8 cellular contexts compared by ENCODE assay signal in genomic region chr3:156816794-156817741, GRCh38. TPM values are rescaled to one million over a fixed set of nuclear protein-coding genes. Genes with fewer than 3 reads are reported as not detected.
DNase-seq lines count a peak whose midpoint lies in the region; ATAC-seq and TF ChIP-seq lines count a peak whose summit lies in the region.

No MANE protein-coding gene starts in this region.

- H3K4me3 ChIP-seq in WERI-Rb-1 (ENCODE audit: low read depth, low read length) (peak overlapping the region; percentile 85), spleen (peak overlapping the region; percentile 29 to 84 (median 64))

- H3K27ac ChIP-seq in WERI-Rb-1 (peak overlapping the region; percentile 51), spleen (peak overlapping the region; percentile 72 to 89 (median 81))

- peaks cover 7 to 38% (median 27%) of the 10 kb centered on the region in 6 donors for H3K4me1 ChIP-seq in spleen

- peak; percentile 70 for ATAC-seq in HG02840 (IDR thresholded peaks at IDR 0.05; ENCODE audit: low FRiP score, unreplicated experiment)

- H3K27me3 ChIP-seq in WERI-Rb-1 (ENCODE audit: insufficient read depth, low read depth, severe bottlenecking) (no peaks in the 10 kb centered on the region), spleen (replicated peaks in 1 of 7) (no peaks in the 10 kb centered on the region)

- no peaks in the 10 kb centered on the region for H3K9me3 ChIP-seq in WERI-Rb-1 (ENCODE audit: severe bottlenecking)
- no peaks in the 10 kb centered on the region for H3K9me3 ChIP-seq in spleen

- in situ Hi-C loops in T47D (cut with HindIII; ENCODE audit: low pct_unique_long_range_greater_than_20kb, low sequenced_read_pairs): no loop called here

- no peaks in the 10 kb centered on the region for H3K36me3 ChIP-seq in WERI-Rb-1
- H3K36me3 ChIP-seq in spleen: no peaks in the 10 kb centered on the region

- WGBS in spleen, 5 donors: 1 to 3% (median 1%) methylated on average over 22 to 72 of the region's 72 CpGs

- TF ChIP-seq CTCF in WERI-Rb-1 (IDR thresholded peaks at IDR 0.05; ENCODE audit: low read depth, low read length) (no peak), spleen (IDR thresholded peaks at IDR 0.05 in 8 of 11, conservative IDR thresholded peaks at IDR 0.05 in 3 of 11) (peak in 3 of 11 experiments; percentile 11 to 13 (median 11))

- peak in 1 of 3 donors; percentile 33 for TF ChIP-seq POLR2A in spleen (IDR thresholded peaks at IDR 0.05)

- intact Hi-C loops in spleen (cut with DNase I; ENCODE audit: low total_unique reads): loop anchor here (10.0 kb wide), 2 partner anchors 142 to 248 kb away; partner anchors contain the start of gene TIPARP

- DNase-seq in NCI-H1436 (lab: John Stamatoyannopoulos, UW) (peak; percentile 51), NCI-H1436 treated with DMSO at 0.1 percent for 48 hours (lab: John Stamatoyannopoulos, UW) (no peak), NCI-H1930 (lab: John Stamatoyannopoulos, UW) (peak; percentile 69 to 75), WERI-Rb-1 (peak; percentile 80), T47D (ENCODE audit: low read depth in 1 of 2, low spot score in 1 of 2) (peak; percentile 82 to 88), iPS-NIHi7 (ENCODE audit: extremely low spot score) (peak; percentile 80), spleen (peak; percentile 98)

RNA-seq across cellular contexts. Expression of gene LEKR1, which starts 9.1 kb away (rescaled TPM):
- total RNA-seq in spleen: 1 to 10 TPM; 1.9 to 7.5 (median 3.0) TPM
- polyA plus RNA-seq in spleen: under 1 TPM; 0.48 to 0.99 (median 0.96) TPM
